Comparison of ENCODE assay signal across 27 cellular contexts in genomic region chr15:31252386-31252785, GRCh38.
"Had no signal": no experiment of that assay in that cellular context is flagged by ENCODE, and none has a peak within 500 bp of the region (broad histone marks: within the 10 kb centered on the region; RNA-seq: fewer than 3 reads in every experiment).

No MANE protein-coding gene starts in this region.

- H3K9me3 ChIP-seq: body of pancreas, gastrocnemius medialis, pancreas, psoas muscle, right atrium auricular region, stomach, thyroid gland, upper lobe of left lung, vagina had no signal

- H3K79me2 ChIP-seq: hepatocyte had no signal

- H3K36me3 ChIP-seq: gastrocnemius medialis, pancreas, right atrium auricular region, stomach, thyroid gland, upper lobe of left lung, vagina had no signal

- H3K4me2 ChIP-seq: hepatocyte had no signal

- H3K4me3 ChIP-seq: body of pancreas, gastrocnemius medialis, hepatocyte, pancreas, psoas muscle, right atrium auricular region, stomach, thyroid gland, upper lobe of left lung, vagina had no signal

- ATAC-seq: activated CD4-positive, alpha-beta T cell treated with anti-CD3 and anti-CD28 coated beads for 36 hours; activated naive CD4-positive, alpha-beta T cell treated with anti-CD3 and anti-CD28 coated beads, Interleukin-2, amount 50 U/mL, for 72 hours; activated T-cell treated with anti-CD3 and anti-CD28 coated beads, Interleukin-2, amount 50 U/mL, for 72 hours; body of pancreas; effector memory CD8-positive, alpha-beta T cell; gastrocnemius medialis; left colon; pancreas; psoas muscle; stimulated activated naive B cell treated with anti-CD40 and anti-IgM and Interleukin-4, amounts not matched to agents 10 μg/mL and 1 μg/mL and 100 μg/mL, for 72 hours had no signal

- H3K4me1 ChIP-seq: body of pancreas, gastrocnemius medialis, pancreas, stomach, thyroid gland, vagina had no signal

- H3K27ac ChIP-seq: body of pancreas, gastrocnemius medialis, hepatocyte, pancreas, psoas muscle, right atrium auricular region, stomach, thyroid gland, upper lobe of left lung, vagina had no signal

- DNase-seq: activated CD4-positive, alpha-beta T cell treated with anti-CD3 and anti-CD28 coated beads for 36 hours; activated CD4-positive, alpha-beta T cell treated with anti-CD3 and anti-CD28 coated beads, Interleukin-2, amount 50 U/mL, for 4 hours; activated CD4-positive, CD25-positive, alpha-beta regulatory T cell; activated naive CD4-positive, alpha-beta T cell; activated T-cell treated with anti-CD3 and anti-CD28 coated beads for 4 hours; activated T-cell treated with anti-CD3 and anti-CD28 coated beads, Interleukin-2, amount 50 U/mL, for 72 hours; body of pancreas; cortex of kidney; effector memory CD8-positive, alpha-beta T cell; erythroblast; gastrocnemius medialis; left colon; mammary epithelial cell; naive B cell; nephron progenitor cell; psoas muscle; stimulated activated CD4-positive, alpha-beta T cell treated with anti-CD3 and anti-CD28 coated beads, Interleukin-15, amount 100 ng/mL, for 24 hours; stimulated activated CD4-positive, alpha-beta T cell treated with anti-CD3 and anti-CD28 coated beads, Interleukin-2, amount 100 ng/mL, for 24 hours; stimulated activated naive B cell treated with anti-CD40 and anti-IgM and Interleukin-4, amounts not matched to agents 10 μg/mL and 1 μg/mL and 100 μg/mL, for 72 hours; stomach; thyroid gland; upper lobe of left lung had no signal

- H3K27me3 ChIP-seq: body of pancreas, gastrocnemius medialis, pancreas, right atrium auricular region, thyroid gland, upper lobe of left lung, vagina had no signal
